Comparison of ENCODE assay signal across 1 cellular context in genomic region chr19:13774217-13775191, GRCh38.
TF ChIP-seq lines count a peak whose summit lies in the region.

Gene C19orf53, plus strand, starts transcription at chr19:13774456. Its CDS starts 22 bp downstream, at chr19:13774478.

TF ChIP-seq in K562, 482 proteins besides CTCF, POLR2A, EP300 and RAD21 (continued from another document and continues in another):
- TF ChIP-seq GTF3C2 (IDR thresholded peaks at IDR 0.05; ENCODE audit: borderline replicate concordance, extremely low read depth, insufficient read length) = no peak
- TF ChIP-seq MCM2 (IDR thresholded peaks at IDR 0.05; ENCODE audit: low read depth) = no peak
- no peak for TF ChIP-seq AFF4 (CRISPR knock-in tag; IDR thresholded peaks at IDR 0.05)
- 0 out of 2 replicates have a peak, but pooled peaks have one; percentile 48 for TF ChIP-seq CREB3 (tag; conservative IDR thresholded peaks at IDR 0.05; ENCODE audit: low read depth)
- no peak for TF ChIP-seq ADNP (tag; IDR thresholded peaks at IDR 0.05)
- TF ChIP-seq ZC3H11A (IDR thresholded peaks at IDR 0.05; ENCODE audit: low read depth, low read length) = no peak
- no peak for TF ChIP-seq RBM17 (IDR thresholded peaks at IDR 0.05; ENCODE audit: borderline replicate concordance, low read depth, low read length)
- no peak for TF ChIP-seq ZNF780A (CRISPR knock-in tag; IDR thresholded peaks at IDR 0.05)
- TF ChIP-seq ZNF695 (CRISPR knock-in tag; IDR thresholded peaks at IDR 0.05) = no peak
- peak; percentile 98 for TF ChIP-seq GABPA (tag; conservative IDR thresholded peaks at IDR 0.05; ENCODE audit: low read depth)
- TF ChIP-seq MNT (conservative IDR thresholded peaks at IDR 0.05) = peak; percentile 90 to 94
- peak; percentile 98 for TF ChIP-seq SUPT5H (IDR thresholded peaks at IDR 0.05)
- TF ChIP-seq ZNF445 (CRISPR knock-in tag; IDR thresholded peaks at IDR 0.05; ENCODE audit: low read depth) = no peak
- TF ChIP-seq ESRRA (IDR thresholded peaks at IDR 0.05; ENCODE audit: borderline replicate concordance, low read depth) = peak; percentile 59; the same call in 1 of the 2 replicates
- TF ChIP-seq U2AF1 (optimal IDR thresholded peaks at IDR 0.05; ENCODE audit: low read depth, low read length) = no peak
- TF ChIP-seq ERF (CRISPR knock-in tag; IDR thresholded peaks at IDR 0.05) = peak; percentile 67; the same call in 1 of the 2 replicates
- TF ChIP-seq DDX20 (tag; IDR thresholded peaks at IDR 0.05; ENCODE audit: low read depth) = no peak
- TF ChIP-seq PHB (CRISPR knock-in tag; IDR thresholded peaks at IDR 0.05) = no peak
- TF ChIP-seq ZFX (CRISPR knock-in tag; IDR thresholded peaks at IDR 0.05) = peak; percentile 44
- TF ChIP-seq ZNF778 (CRISPR knock-in tag; IDR thresholded peaks at IDR 0.05) = no peak
- TF ChIP-seq ZNF407 (IDR thresholded peaks at IDR 0.05; ENCODE audit: low read depth) = no peak
- TF ChIP-seq BCL6 (CRISPR knock-in tag; IDR thresholded peaks at IDR 0.05) = no peak
- 0 out of 2 replicates have a peak, but pooled peaks have one; percentile 73 for TF ChIP-seq ZBTB2 (IDR thresholded peaks at IDR 0.05)
- no peak for TF ChIP-seq CTCFL (IDR thresholded peaks at IDR 0.05; ENCODE audit: borderline replicate concordance, insufficient read depth, low read depth, low read length, poor library complexity, severe bottlenecking)
- peak; percentile 88 for TF ChIP-seq MAX (CRISPR knock-in tag; IDR thresholded peaks at IDR 0.05)
- no peak for TF ChIP-seq TSHZ1 (CRISPR knock-in tag; IDR thresholded peaks at IDR 0.05)
- no peak for TF ChIP-seq ZNF121 (CRISPR knock-in tag; conservative IDR thresholded peaks at IDR 0.05)
- TF ChIP-seq JUND (IDR thresholded peaks at IDR 0.05; ENCODE audit: borderline replicate concordance, low read depth, low read length) = peak; percentile 68
- TF ChIP-seq JUND (tag; IDR thresholded peaks at IDR 0.05; ENCODE audit: borderline replicate concordance, low read depth, low read length) = peak; percentile 57; the same call in 1 of the 3 replicates
